ENCODE assay signal across 7 cellular contexts in the genomic region with DNA sequence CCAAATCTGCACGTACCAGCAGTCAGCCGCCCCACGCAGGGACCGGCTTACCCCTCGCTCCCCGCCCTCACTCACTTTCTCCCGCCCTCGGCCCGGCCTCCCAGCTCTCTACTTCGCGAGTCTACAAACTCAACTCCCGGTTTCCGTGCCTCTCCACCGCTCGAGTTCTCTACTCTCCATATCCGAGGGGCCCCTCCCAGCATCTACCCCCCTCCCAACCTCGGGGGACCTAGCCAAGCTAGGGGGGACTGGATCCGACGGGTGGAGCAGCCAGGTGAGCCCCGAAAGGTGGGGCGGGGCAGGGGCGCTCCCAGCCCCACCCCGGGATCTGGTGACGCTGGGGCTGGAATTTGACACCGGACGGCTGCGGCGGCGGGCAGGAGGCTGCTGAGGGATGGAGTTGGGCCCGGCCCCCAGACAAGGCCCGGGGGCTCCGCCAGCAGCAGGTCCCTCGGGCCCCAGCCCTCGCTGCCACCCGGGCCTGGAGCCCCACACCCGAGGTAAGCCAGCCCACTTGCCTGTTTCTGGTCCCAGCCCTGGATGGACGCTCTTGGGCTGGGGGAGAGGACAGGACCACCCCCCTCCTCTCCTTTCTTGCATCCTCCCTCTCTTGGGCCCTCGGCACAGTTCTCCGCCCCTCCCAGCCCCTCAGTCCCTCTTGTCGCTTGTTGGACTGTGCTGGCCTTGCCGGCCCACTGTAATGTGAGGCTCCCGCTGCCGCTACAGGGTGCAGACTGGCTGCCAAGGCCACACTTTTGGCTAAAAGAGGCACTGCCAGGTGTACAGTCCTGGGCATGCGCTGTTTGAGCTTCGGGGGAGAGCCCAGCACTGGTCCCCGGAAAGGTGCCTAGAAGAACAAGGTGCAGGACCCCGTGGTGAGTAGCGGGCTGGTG. TPM values are rescaled to one million over a fixed set of nuclear protein-coding genes. Genes with fewer than 3 reads are reported as not detected.
DNase-seq lines count a peak whose midpoint lies in the region; ATAC-seq and TF ChIP-seq lines count a peak whose summit lies in the region.

A gene with protein sequence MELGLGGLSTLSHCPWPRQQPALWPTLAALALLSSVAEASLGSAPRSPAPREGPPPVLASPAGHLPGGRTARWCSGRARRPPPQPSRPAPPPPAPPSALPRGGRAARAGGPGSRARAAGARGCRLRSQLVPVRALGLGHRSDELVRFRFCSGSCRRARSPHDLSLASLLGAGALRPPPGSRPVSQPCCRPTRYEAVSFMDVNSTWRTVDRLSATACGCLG (plus strand): TSS at position 416 of the 893 bp plus-strand sequence. CDS start 1,856 bp downstream, outside the sequence.

- H3K4me1 Mint-ChIP-seq in HFFc6 (ENCODE audit: low read depth) (peaks cover 31% of the 10 kb centered on the region), immature natural killer cell (peaks cover 0 to 11% of the 10 kb centered on the region in 2 donors)
- H3K4me1 Mint-ChIP-seq in activated T-helper 1 cell treated with anti-CD3 and anti-CD28 coated beads, Interleukin-12 subunit alpha, Interleukin-12 subunit beta, Interleukin-2, Interleukin-4 antibody, amounts not matched to agents 30 ng/mL and 10 ng/mL and 1 ng/mL, durations not matched to agents 14 hours and 24 hours and 36 hours (ENCODE audit: low read depth): peaks cover 8% of the 10 kb centered on the region

- H3K9me3 ChIP-seq in psoas muscle: no peaks in the 10 kb centered on the region

- intact Hi-C loops in psoas muscle (cut with DNase I): loop anchor here (1.0 to 10.0 kb wide), 4 partner anchors 51 to 269 kb away; no protein-coding TSS in a partner anchor
- intact Hi-C loops in activated T-helper 1 cell treated with anti-CD3 and anti-CD28 coated beads, Interleukin-12 subunit alpha, Interleukin-12 subunit beta, Interleukin-2, Interleukin-4 antibody, amounts not matched to agents 30 ng/mL and 10 ng/mL and 1 ng/mL, durations not matched to agents 14 hours and 24 hours and 36 hours (cut with micrococcal nuclease): loop anchor here (1.0 to 5.0 kb wide), 5 partner anchors 13 to 707 kb away; partner anchors contain the start of gene IPO13

- TF ChIP-seq CTCF in HFFc6 (IDR thresholded peaks at IDR 0.05) (no peak), fibroblast of the aortic adventitia (IDR thresholded peaks at IDR 0.05; ENCODE audit: insufficient read depth, low read length) (no peak), psoas muscle (IDR thresholded peaks at IDR 0.05) (no peak)

- peak within 1 kb of the TSS; percentile 50 for H3K27ac ChIP-seq in psoas muscle

- 3 to 5% (median 3%) methylated on average over 32 to 48 of the region's 48 CpGs for WGBS in psoas muscle, 3 donors

- H3K4me3 ChIP-seq in fibroblast of the aortic adventitia (ENCODE audit: low read depth, low read length) (peak within 1 kb of the TSS; percentile 37), psoas muscle (peak within 1 kb of the TSS; percentile 61)

- H3K27me3 Mint-ChIP-seq in HFFc6 (ENCODE audit: insufficient read depth) (no peaks in the 10 kb centered on the region), immature natural killer cell (ENCODE audit: low read depth in 3 of 3) (peaks cover 8 to 13% (median 12%) of the 10 kb centered on the region in 3 donors)
- peaks cover 14% of the 10 kb centered on the region for H3K27me3 Mint-ChIP-seq in activated T-helper 1 cell treated with anti-CD3 and anti-CD28 coated beads, Interleukin-12 subunit alpha, Interleukin-12 subunit beta, Interleukin-2, Interleukin-4 antibody, amounts not matched to agents 30 ng/mL and 10 ng/mL and 1 ng/mL, durations not matched to agents 14 hours and 24 hours and 36 hours (ENCODE audit: insufficient read depth)

- H3K36me3 ChIP-seq in psoas muscle (ENCODE audit: insufficient read depth in 1 of 2, low read depth in 1 of 2): no peaks in the 10 kb centered on the region

- peaks cover 0 to 4% (median 0%) of the 10 kb centered on the region in 3 donors for H3K27me3 ChIP-seq in psoas muscle (ENCODE audit: insufficient read depth in 3 of 3, low read length in 2 of 3)

- ATAC-seq in psoas muscle: peak; percentile 1 to 47 (median 30)

- peaks cover 25% of the 10 kb centered on the region for H3K4me1 ChIP-seq in psoas muscle

- H3K27ac Mint-ChIP-seq in HFFc6: peak within 1 kb of the TSS; percentile 38
- H3K27ac Mint-ChIP-seq in activated T-helper 1 cell treated with anti-CD3 and anti-CD28 coated beads, Interleukin-12 subunit alpha, Interleukin-12 subunit beta, Interleukin-2, Interleukin-4 antibody, amounts not matched to agents 30 ng/mL and 10 ng/mL and 1 ng/mL, durations not matched to agents 14 hours and 24 hours and 36 hours: no peak within 1 kb of the TSS
- no peak within 1 kb of the TSS for H3K27ac Mint-ChIP-seq in immature natural killer cell

- H3K36me3 Mint-ChIP-seq in HFFc6 (ENCODE audit: low read depth) (peaks cover 12% of the 10 kb centered on the region), immature natural killer cell (peaks cover 3 to 11% (median 5%) of the 10 kb centered on the region in 3 donors)
- H3K36me3 Mint-ChIP-seq in activated T-helper 1 cell treated with anti-CD3 and anti-CD28 coated beads, Interleukin-12 subunit alpha, Interleukin-12 subunit beta, Interleukin-2, Interleukin-4 antibody, amounts not matched to agents 30 ng/mL and 10 ng/mL and 1 ng/mL, durations not matched to agents 14 hours and 24 hours and 36 hours (ENCODE audit: low read depth): peaks cover 9% of the 10 kb centered on the region

- peak within 1 kb of the TSS; percentile 69 for H3K4me3 Mint-ChIP-seq in HFFc6
- no peak within 1 kb of the TSS for H3K4me3 Mint-ChIP-seq in activated T-helper 1 cell treated with anti-CD3 and anti-CD28 coated beads, Interleukin-12 subunit alpha, Interleukin-12 subunit beta, Interleukin-2, Interleukin-4 antibody, amounts not matched to agents 30 ng/mL and 10 ng/mL and 1 ng/mL, durations not matched to agents 14 hours and 24 hours and 36 hours
- H3K4me3 Mint-ChIP-seq in immature natural killer cell: peak within 1 kb of the TSS in 2 of 5 donors; percentile 35 to 40

- H3K9me3 Mint-ChIP-seq in HFFc6 (peaks cover 6% of the 10 kb centered on the region), immature natural killer cell (peaks cover 0 to 1% (median 0%) of the 10 kb centered on the region in 6 donors)
- H3K9me3 Mint-ChIP-seq in activated T-helper 1 cell treated with anti-CD3 and anti-CD28 coated beads, Interleukin-12 subunit alpha, Interleukin-12 subunit beta, Interleukin-2, Interleukin-4 antibody, amounts not matched to agents 30 ng/mL and 10 ng/mL and 1 ng/mL, durations not matched to agents 14 hours and 24 hours and 36 hours: no peaks in the 10 kb centered on the region

- no peak for DNase-seq in HFFc6
- peak; percentile 54 for DNase-seq in RPMI7951 (ENCODE audit: low read depth)
- DNase-seq in fibroblast of the aortic adventitia (ENCODE audit: low read depth): no peak
- DNase-seq in psoas muscle: no peak
- no peak for DNase-seq in activated T-helper 1 cell treated with anti-CD3 and anti-CD28 coated beads, Interleukin-12 subunit alpha, Interleukin-12 subunit beta, Interleukin-2, Interleukin-4 antibody, amounts not matched to agents 30 ng/mL and 10 ng/mL and 1 ng/mL, durations not matched to agents 14 hours and 24 hours and 36 hours (ENCODE audit: low spot score)
- no peak for DNase-seq in NCI-H2227 (lab: John Stamatoyannopoulos, UW; ENCODE audit: unreplicated experiment)
- no peak for DNase-seq in immature natural killer cell

RNA-seq across cellular contexts. Expression of the gene that starts here (rescaled TPM):
- under 1 TPM; 0.14 to 0.61 (median 0.37) TPM for total RNA-seq in HFFc6 (2021; fragmentation: NEBNext Ultra II Directional; extraction: Animal tissue kit (Norgen Biotek cat#: 25700))
- 9.1 and 10.7 TPM in 2 replicates for total RNA-seq in RPMI7951 (2014; rRNA removed; shearing (Covaris generic))
- total RNA-seq in fibroblast of the aortic adventitia (ENCODE audit: low replicate concordance) (not detected in 2 replicates), psoas muscle (under 1 TPM in 3 of 4 donors, not detected in 1; 0.42 to 0.79 (median 0.71) TPM)
- polyA plus RNA-seq in psoas muscle (under 1 TPM; 0.05 to 0.44 (median 0.06) TPM), immature natural killer cell (not detected)
- total RNA-seq in activated T-helper 1 cell treated with anti-CD3 and anti-CD28 coated beads, Interleukin-12 subunit alpha, Interleukin-12 subunit beta, Interleukin-2, Interleukin-4 antibody, amounts not matched to agents 30 ng/mL and 10 ng/mL and 1 ng/mL, durations not matched to agents 14 hours and 24 hours and 36 hours: 0.24 and 0.88 TPM in 2 replicates

Comparison
In these comparisons a context has a peak if more than half of its experiments do, and no peak if none do; other contexts are left out.
1. Peak in ATAC-seq, H3K4me3 ChIP-seq and H3K27ac ChIP-seq in psoas muscle; RNA of the gene not detected or under 1 TPM.